In the genomic region with DNA sequence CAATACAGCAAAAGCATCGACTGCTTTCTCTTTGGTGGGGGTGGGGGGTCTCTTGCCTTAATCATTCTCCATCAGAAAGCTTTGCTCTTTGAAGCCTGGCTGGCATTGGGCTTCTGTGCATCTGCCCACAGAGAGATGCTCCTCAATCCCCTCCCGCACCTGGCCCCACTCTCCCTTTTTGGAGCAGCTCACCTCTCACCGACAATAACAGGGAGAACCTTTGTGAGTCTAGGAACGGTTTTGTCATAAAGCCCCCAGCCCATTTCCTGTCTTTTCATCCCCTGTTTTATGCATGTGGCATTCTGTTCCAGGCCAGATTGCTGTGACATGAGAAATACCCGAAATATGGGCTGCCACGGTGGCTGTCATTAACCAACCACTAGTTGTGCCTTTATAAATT, we compare ENCODE assay signal across 19 cellular contexts.
"Had no signal": no experiment of that assay in that cellular context is flagged by ENCODE, and none has a peak within 500 bp of the region (broad histone marks: within the 10 kb centered on the region; RNA-seq: fewer than 3 reads in every experiment).

No MANE protein-coding gene starts in this region.

- DNase-seq: activated B cell treated with CpG ODN at 0.5 μM for 24 hours; activated CD4-positive, alpha-beta T cell treated with anti-CD3 and anti-CD28 coated beads for 4 hours; activated CD8-positive, alpha-beta T cell treated with anti-CD3 and anti-CD28 coated beads for 36 hours; activated naive CD4-positive, alpha-beta T cell; activated naive CD8-positive, alpha-beta T cell treated with anti-CD3 and anti-CD28 coated beads for 36 hours; activated T-cell treated with anti-CD3 and anti-CD28 coated beads, Interleukin-2, amount 50 U/mL, for 1 hour; amniotic stem cell; dermis blood vessel endothelial cell; kidney; stimulated activated CD4-positive, alpha-beta T cell treated with anti-CD3 and anti-CD28 coated beads, Interleukin-2, amount 100 ng/mL, for 24 hours; stimulated activated naive CD8-positive, alpha-beta T cell treated with anti-CD3 and anti-CD28 coated beads, Interleukin-15, Interleukin-2, amounts not matched to agents 100 U/mL and 50 U/mL, for 24 hours; T-helper 9 cell; trophoblast cell had no signal

- H3K27ac Mint-ChIP-seq: activated B cell treated with CpG ODN at 0.5 μM for 24 hours; activated CD8-positive, alpha-beta T cell treated with anti-CD3 and anti-CD28 coated beads for 36 hours; activated naive CD8-positive, alpha-beta T cell treated with anti-CD3 and anti-CD28 coated beads for 36 hours; activated T-helper 17 cell treated with anti-CD3 and anti-CD28 coated beads, Interleukin-2, amount 50 U/mL, for 72 hours; progenitor cell of endocrine pancreas had no signal

- H3K4me3 Mint-ChIP-seq: activated B cell treated with CpG ODN at 0.5 μM for 24 hours; activated CD8-positive, alpha-beta T cell treated with anti-CD3 and anti-CD28 coated beads for 36 hours; activated naive CD8-positive, alpha-beta T cell treated with anti-CD3 and anti-CD28 coated beads for 36 hours; activated T-helper 17 cell treated with anti-CD3 and anti-CD28 coated beads, Interleukin-2, amount 50 U/mL, for 72 hours had no signal

- H3K36me3 ChIP-seq: cardiac muscle cell, vagina had no signal

- H3K27me3 ChIP-seq: cardiac muscle cell, vagina had no signal

- H3K4me1 Mint-ChIP-seq: activated B cell treated with CpG ODN at 0.5 μM for 24 hours; activated naive CD8-positive, alpha-beta T cell treated with anti-CD3 and anti-CD28 coated beads for 36 hours; activated T-helper 17 cell treated with anti-CD3 and anti-CD28 coated beads, Interleukin-2, amount 50 U/mL, for 72 hours had no signal

- H3K4me3 ChIP-seq: cardiac muscle cell, vagina had no signal

- H3K9me3 Mint-ChIP-seq: activated CD8-positive, alpha-beta T cell treated with anti-CD3 and anti-CD28 coated beads for 36 hours; activated T-helper 17 cell treated with anti-CD3 and anti-CD28 coated beads, Interleukin-2, amount 50 U/mL, for 72 hours had no signal

- H3K9me3 ChIP-seq: vagina had no signal

- ATAC-seq: activated CD8-positive, alpha-beta T cell treated with anti-CD3 and anti-CD28 coated beads for 36 hours; activated T-helper 17 cell treated with anti-CD3 and anti-CD28 coated beads, Interleukin-2, amount 50 U/mL, for 72 hours; left lobe of liver; stimulated activated naive CD8-positive, alpha-beta T cell treated with anti-CD3 and anti-CD28 coated beads, Interleukin-15, Interleukin-2, amounts not matched to agents 100 U/mL and 50 U/mL, for 24 hours had no signal

- H3K36me3 Mint-ChIP-seq: activated naive CD8-positive, alpha-beta T cell treated with anti-CD3 and anti-CD28 coated beads for 36 hours had no signal

- H3K27ac ChIP-seq: cardiac muscle cell, epithelial cell of prostate, vagina had no signal
